Comparison of ENCODE assay signal across 8 cellular contexts in the genomic region with DNA sequence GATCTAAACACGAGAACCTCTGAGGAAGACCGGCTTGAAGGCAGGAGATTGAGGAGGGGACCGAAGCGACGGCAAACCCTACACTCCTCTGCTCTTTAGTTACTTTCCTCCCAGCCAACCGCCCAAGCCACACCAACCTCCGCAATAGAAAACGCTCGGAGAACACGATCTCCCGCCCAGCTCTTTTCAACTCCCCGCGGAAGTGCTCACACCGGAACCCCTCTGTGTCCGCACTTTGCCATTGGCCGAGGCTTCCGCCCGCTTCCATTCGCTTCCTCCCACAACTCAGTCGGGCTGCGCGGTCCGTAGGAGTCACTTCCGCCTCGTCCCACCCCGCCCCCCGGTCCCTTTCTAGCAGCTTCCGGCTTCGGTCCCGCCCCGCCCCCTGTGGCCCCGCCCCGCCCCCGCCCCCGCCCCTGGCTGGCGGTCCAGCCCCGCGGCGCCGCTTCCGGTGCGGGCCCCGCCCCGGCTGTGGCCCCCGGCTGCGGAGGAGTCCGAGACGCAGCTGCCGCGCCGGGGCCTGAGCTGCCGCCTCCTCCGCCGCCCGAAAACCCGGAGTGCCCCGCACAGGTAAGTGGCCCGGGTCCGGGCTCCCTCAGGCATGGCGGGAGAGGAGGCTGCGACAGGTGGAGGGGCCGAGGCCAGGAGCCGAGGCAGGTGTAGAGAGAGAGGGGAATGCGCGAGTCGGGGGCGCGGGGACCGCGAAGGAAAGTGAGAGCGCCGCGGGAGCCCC. TPM values are rescaled to one million over a fixed set of nuclear protein-coding genes. Genes with fewer than 3 reads are reported as not detected.
A peak's percentile ranks its signal among the peaks of the same experiment; 100 is the strongest.
DNase-seq lines count a peak whose midpoint lies in the region; ATAC-seq and TF ChIP-seq lines count a peak whose summit lies in the region.

A gene with protein sequence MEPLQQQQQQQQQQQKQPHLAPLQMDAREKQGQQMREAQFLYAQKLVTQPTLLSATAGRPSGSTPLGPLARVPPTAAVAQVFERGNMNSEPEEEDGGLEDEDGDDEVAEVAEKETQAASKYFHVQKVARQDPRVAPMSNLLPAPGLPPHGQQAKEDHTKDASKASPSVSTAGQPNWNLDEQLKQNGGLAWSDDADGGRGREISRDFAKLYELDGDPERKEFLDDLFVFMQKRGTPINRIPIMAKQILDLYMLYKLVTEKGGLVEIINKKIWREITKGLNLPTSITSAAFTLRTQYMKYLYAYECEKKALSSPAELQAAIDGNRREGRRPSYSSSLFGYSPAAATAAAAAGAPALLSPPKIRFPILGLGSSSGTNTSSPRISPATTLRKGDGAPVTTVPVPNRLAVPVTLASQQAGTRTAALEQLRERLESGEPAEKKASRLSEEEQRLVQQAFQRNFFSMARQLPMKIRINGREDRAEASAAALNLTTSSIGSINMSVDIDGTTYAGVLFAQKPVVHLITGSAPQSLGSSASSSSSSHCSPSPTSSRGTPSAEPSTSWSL (plus strand): TSS at position 460 of the 733 bp plus-strand sequence. CDS start 2,717 bp downstream, outside the sequence.

- peak within 1 kb of the TSS; percentile 93 for H3K4me2 ChIP-seq in SK-N-SH

- TF ChIP-seq EP300 in SK-N-SH (IDR thresholded peaks at IDR 0.05; ENCODE audit: borderline replicate concordance in 1 of 2, low read depth in 1 of 2, low read length in 1 of 2): no peak

- H3K9me2 ChIP-seq in SK-N-SH: no peaks in the 10 kb centered on the region

- no peaks in the 10 kb centered on the region for H3K9me3 Mint-ChIP-seq in activated naive CD4-positive, alpha-beta T cell treated with anti-CD3 and anti-CD28 coated beads, Interleukin-2, amount 10 ng/mL, durations not matched to agents 7 days and 5 days

- 1% methylated on average over 42 of the region's 73 CpGs for WGBS in SK-N-SH (ENCODE audit: low lambda C conversion rate)

- H3K4me3 ChIP-seq in GM08714 (ENCODE audit: low read length) (peak within 1 kb of the TSS; percentile 94), SK-N-SH (ENCODE audit: low read depth in 2 of 2, low read length in 1 of 2) (peak within 1 kb of the TSS; percentile 80 to 86)

- DNase-seq in NCI-H1092 treated with DMSO at 0.1 percent for 48 hours (lab: John Stamatoyannopoulos, UW) (peak; percentile 91), SK-N-SH (peak; percentile 97), globus pallidus (ENCODE audit: low spot score) (peak; percentile 97), nucleus accumbens (lab: John Stamatoyannopoulos, UW) (peak; percentile 26 to 98 (median 94)), superior temporal gyrus (ENCODE audit: extremely low spot score) (peak; percentile 97)
- DNase-seq in activated naive CD4-positive, alpha-beta T cell treated with anti-CD3 and anti-CD28 coated beads, Interleukin-2, amount 10 ng/mL, durations not matched to agents 7 days and 5 days: peak; percentile 98

- H3K27ac Mint-ChIP-seq in activated naive CD4-positive, alpha-beta T cell treated with anti-CD3 and anti-CD28 coated beads, Interleukin-2, amount 10 ng/mL, durations not matched to agents 7 days and 5 days: peak within 1 kb of the TSS; percentile 97

- H3K4me3 Mint-ChIP-seq in activated naive CD4-positive, alpha-beta T cell treated with anti-CD3 and anti-CD28 coated beads, Interleukin-2, amount 10 ng/mL, durations not matched to agents 7 days and 5 days: peak within 1 kb of the TSS; percentile 93

- peaks cover 53% of the 10 kb centered on the region for H3K4me1 Mint-ChIP-seq in activated naive CD4-positive, alpha-beta T cell treated with anti-CD3 and anti-CD28 coated beads, Interleukin-2, amount 10 ng/mL, durations not matched to agents 7 days and 5 days

- H3K27me3 ChIP-seq in SK-N-SH (ENCODE audit: insufficient read depth): no peaks in the 10 kb centered on the region

- ATAC-seq in HG02610 (IDR thresholded peaks at IDR 0.05; ENCODE audit: unreplicated experiment): peak; percentile 83

- peak within 1 kb of the TSS; percentile 60 to 78 for H3K27ac ChIP-seq in SK-N-SH (ENCODE audit: low read depth in 2 of 2, low read length in 1 of 2)

- no peak for TF ChIP-seq CTCF in SK-N-SH (IDR thresholded peaks at IDR 0.05)

- peaks cover 7 to 22% of the 10 kb centered on the region in 2 experiments for H3K4me1 ChIP-seq in SK-N-SH (ENCODE audit: control insufficient read depth in 1 of 2, insufficient read depth in 2 of 2, low read depth in 1 of 2, low read length in 1 of 2)

- H3K9me3 ChIP-seq in SK-N-SH: no peaks in the 10 kb centered on the region

- POLR2A ChIA-PET in SK-N-SH (lab: Yijun Ruan, JAX): interaction anchor here (0.5 to 2.7 kb wide), 6 partner anchors 29 to 80 kb away, joined by 3 to 21 read pairs (median 4); partner anchors contain the start of genes CLK3 and UBL7

- H3K36me3 Mint-ChIP-seq in activated naive CD4-positive, alpha-beta T cell treated with anti-CD3 and anti-CD28 coated beads, Interleukin-2, amount 10 ng/mL, durations not matched to agents 7 days and 5 days: peaks cover 36% of the 10 kb centered on the region

- peaks cover 11% of the 10 kb centered on the region; the same call in 1 of the 2 replicates for H3K79me2 ChIP-seq in SK-N-SH (ENCODE audit: insufficient read depth)

- peaks cover 23% of the 10 kb centered on the region for H3F3A ChIP-seq in SK-N-SH (replicated peaks; ENCODE audit: insufficient read depth)

- H2AFZ ChIP-seq in SK-N-SH (ENCODE audit: low read depth): peak within 1 kb of the TSS; percentile 93

- no peak; the same call in 1 of the 2 replicates for TF ChIP-seq RAD21 in SK-N-SH (IDR thresholded peaks at IDR 0.05; ENCODE audit: low read length)

- H3K36me3 ChIP-seq in SK-N-SH (replicated peaks in 1 of 2; ENCODE audit: control insufficient read depth in 1 of 2, insufficient read depth in 2 of 2, low read length in 1 of 2): peaks cover 3 to 4% of the 10 kb centered on the region in 2 experiments

- H3K9ac ChIP-seq in SK-N-SH: peak within 1 kb of the TSS; percentile 87

- H3K27me3 Mint-ChIP-seq in activated naive CD4-positive, alpha-beta T cell treated with anti-CD3 and anti-CD28 coated beads, Interleukin-2, amount 10 ng/mL, durations not matched to agents 7 days and 5 days: no peaks in the 10 kb centered on the region

- CTCF ChIA-PET in SK-N-SH (lab: Yijun Ruan, JAX): interaction anchor here (1.0 to 1.7 kb wide), 9 partner anchors 51 to 409 kb away, joined by 3 to 8 read pairs (median 6); partner anchors contain the start of genes CLK3 and UBL7
- CTCF ChIA-PET in activated naive CD4-positive, alpha-beta T cell treated with anti-CD3 and anti-CD28 coated beads, Interleukin-2, amount 10 ng/mL, durations not matched to agents 7 days and 5 days (lab: Charles Lee): interaction anchor here (1.7 to 2.2 kb wide), 2 partner anchors 77 to 165 kb away, joined by 6 to 11 read pairs; no protein-coding TSS in a partner anchor

- H4K20me1 ChIP-seq in SK-N-SH (ENCODE audit: insufficient read depth): peaks cover 28% of the 10 kb centered on the region

TF ChIP-seq in SK-N-SH, 30 proteins besides CTCF, POLR2A, EP300 and RAD21 (continues in another document):
- TF ChIP-seq MEF2A (IDR thresholded peaks at IDR 0.05; ENCODE audit: borderline replicate concordance, low read depth): no peak
- TF ChIP-seq GABPA (IDR thresholded peaks at IDR 0.05; ENCODE audit: low read depth): peak; percentile 94
- no peak for TF ChIP-seq TCF12 (IDR thresholded peaks at IDR 0.05)
- peak; percentile 70 for TF ChIP-seq MAX (IDR thresholded peaks at IDR 0.05; ENCODE audit: low read depth)
- TF ChIP-seq TAF1 (IDR thresholded peaks at IDR 0.05; ENCODE audit: borderline replicate concordance, low read depth, low read length): peak; percentile 87
- TF ChIP-seq NRF1 (IDR thresholded peaks at IDR 0.05; ENCODE audit: low read depth, low read length): peak; percentile 23; the same call in 1 of the 2 replicates
- TF ChIP-seq SIN3A (IDR thresholded peaks at IDR 0.05; ENCODE audit: borderline replicate concordance, low read depth, low read length): peak; percentile 92
- no peak for TF ChIP-seq FOXJ3 (CRISPR knock-in tag; IDR thresholded peaks at IDR 0.05)
- no peak for TF ChIP-seq ZBTB33 (IDR thresholded peaks at IDR 0.05; ENCODE audit: borderline replicate concordance, low read depth)
- TF ChIP-seq EZH2phosphoT487 (IDR thresholded peaks at IDR 0.05; ENCODE audit: borderline replicate concordance, low read depth): no peak

RNA-seq across cellular contexts. Expression of the gene that starts here (rescaled TPM):
- 3.0 and 3.7 TPM in 2 replicates for polyA plus RNA-seq in SK-N-SH (2012; rRNA removed)
- 1.1 and 1.5 TPM in 2 replicates for polyA plus RNA-seq in SK-N-SH (2012; cell fraction: cytosol; rRNA removed)
- 15.7 and 17.1 TPM in 2 replicates for polyA plus RNA-seq in SK-N-SH (2012; cell fraction: nucleus; rRNA removed)

Comparison
In these comparisons a context has a peak if more than half of its experiments do, and no peak if none do; other contexts are left out.
1. Peak in every context shown above with its lines: DNase-seq, ATAC-seq, H3K4me3 ChIP-seq and H3K27ac ChIP-seq.